In the genomic region with DNA sequence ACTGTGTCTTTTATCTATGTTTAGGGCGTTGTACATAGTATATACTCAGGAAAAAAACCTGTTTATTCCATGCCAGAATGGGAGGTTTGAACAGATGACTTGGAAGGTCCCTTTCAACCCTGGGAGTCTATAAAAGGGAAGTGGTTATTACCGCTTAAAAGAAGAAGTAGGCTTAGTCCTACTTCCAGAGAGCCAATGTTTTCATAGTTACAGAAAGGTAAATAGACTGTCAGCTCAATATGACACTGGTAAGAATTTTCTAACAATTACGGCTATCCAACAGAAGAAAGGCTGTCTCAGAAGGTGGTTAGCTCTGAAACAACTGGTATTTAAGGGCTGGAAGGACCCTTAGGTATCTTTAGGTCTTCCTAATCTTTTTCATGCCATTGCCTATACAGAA, we compare ENCODE assay signal across 8 cellular contexts. TPM values are rescaled to one million over a fixed set of nuclear protein-coding genes. Genes with fewer than 3 reads are reported as not detected.
DNase-seq lines count a peak whose midpoint lies in the region; ATAC-seq and TF ChIP-seq lines count a peak whose summit lies in the region.

No MANE protein-coding gene starts in this region.

- peak overlapping the region; percentile 26 for H3K27ac ChIP-seq in OCI-LY1 (ENCODE audit: low read depth, low read length, poor library complexity, severe bottlenecking)
- peak overlapping the region; percentile 86 for H3K27ac ChIP-seq in effector memory CD4-positive, alpha-beta T cell (ENCODE audit: insufficient read depth, low read length, poor library complexity, severe bottlenecking)
- peak overlapping the region; percentile 94 for H3K27ac ChIP-seq in neutrophil
- H3K27ac ChIP-seq in mesendoderm (ENCODE audit: low read depth, low read length) = no peak overlapping the region

- H3K9me2 ChIP-seq in OCI-LY1 (ENCODE audit: low read depth, low read length) = no peaks in the 10 kb centered on the region

- H2BK120ac ChIP-seq in mesendoderm (ENCODE audit: low read depth, low read length) = no peak overlapping the region

- peaks cover 21% of the 10 kb centered on the region for H3K79me2 ChIP-seq in OCI-LY1 (ENCODE audit: insufficient read depth, low read length)
- H3K79me2 ChIP-seq in mesendoderm (ENCODE audit: control insufficient read depth, insufficient read depth, low read length) = peaks cover 23% of the 10 kb centered on the region

- H3K4me1 ChIP-seq in OCI-LY1 (ENCODE audit: insufficient read depth, low read length, severe bottlenecking) = peaks cover 28% of the 10 kb centered on the region
- H3K4me1 ChIP-seq in effector memory CD4-positive, alpha-beta T cell (ENCODE audit: control insufficient read depth, insufficient read depth, low read length, poor library complexity, severe bottlenecking) = peaks cover 22% of the 10 kb centered on the region
- H3K4me1 ChIP-seq in neutrophil (ENCODE audit: control insufficient read depth in 1 of 2, insufficient read depth in 1 of 2, low read depth in 1 of 2, low read length in 1 of 2) = peaks cover 34 to 40% of the 10 kb centered on the region in 2 experiments
- H3K4me1 ChIP-seq in mesendoderm (ENCODE audit: control insufficient read depth, low read depth, low read length) = no peaks in the 10 kb centered on the region

- H3K27me3 ChIP-seq in OCI-LY1 (ENCODE audit: insufficient read depth, low read length) (no peaks in the 10 kb centered on the region), neutrophil (no peaks in the 10 kb centered on the region), mesendoderm (ENCODE audit: insufficient read depth, low read length, poor library complexity) (no peaks in the 10 kb centered on the region)
- H3K27me3 ChIP-seq in effector memory CD4-positive, alpha-beta T cell (replicated peaks; ENCODE audit: control insufficient read depth, insufficient read depth, low read length, poor library complexity, severe bottlenecking) = no peaks in the 10 kb centered on the region

- DNase-seq in NCI-H2029 treated with DMSO at 0.1 percent for 48 hours (lab: John Stamatoyannopoulos, UW) = peak; percentile 9
- DNase-seq in NCI-H2029 (lab: John Stamatoyannopoulos, UW) = no peak
- no peak for DNase-seq in effector memory CD4-positive, alpha-beta T cell
- no peak for DNase-seq in mesendoderm
- DNase-seq in islet precursor cell = no peak

- no peak overlapping the region for H2BK15ac ChIP-seq in mesendoderm (replicated peaks; ENCODE audit: low read depth)

- H2AK5ac ChIP-seq in mesendoderm (ENCODE audit: low read length) = no peak overlapping the region

- ATAC-seq in HG02870 (IDR thresholded peaks at IDR 0.05; ENCODE audit: unreplicated experiment) = peak; percentile 66

- no peak overlapping the region for H4K5ac ChIP-seq in mesendoderm (ENCODE audit: low read length)

- peak overlapping the region; percentile 86 for H3K4me3 ChIP-seq in OCI-LY1 (ENCODE audit: low read depth, low read length, poor library complexity, severe bottlenecking)
- H3K4me3 ChIP-seq in effector memory CD4-positive, alpha-beta T cell (ENCODE audit: insufficient read depth, low read depth, low read length, poor library complexity, severe bottlenecking) = peak overlapping the region; percentile 77
- H3K4me3 ChIP-seq in neutrophil (ENCODE audit: low read depth in 1 of 2, low read length in 1 of 2) = peak overlapping the region; percentile 69 to 77
- H3K4me3 ChIP-seq in mesendoderm (ENCODE audit: low read length) = no peak overlapping the region

- H3K9ac ChIP-seq in OCI-LY1 (ENCODE audit: low read length) (peak overlapping the region; percentile 79), mesendoderm (ENCODE audit: low read length) (no peak overlapping the region)

- H4K8ac ChIP-seq in mesendoderm (ENCODE audit: low read depth, low read length) = no peak overlapping the region

- H2AFZ ChIP-seq in OCI-LY1 (ENCODE audit: low read length) = peak overlapping the region; percentile 71

- no peak for TF ChIP-seq CTCF in OCI-LY1 (IDR thresholded peaks at IDR 0.05; ENCODE audit: low read length)
- TF ChIP-seq CTCF in neutrophil (IDR thresholded peaks at IDR 0.05) = peak; percentile 19

- no peaks in the 10 kb centered on the region for H4K20me1 ChIP-seq in OCI-LY1 (ENCODE audit: insufficient read depth, low read length)

- no peaks in the 10 kb centered on the region for H3F3A ChIP-seq in OCI-LY1 (ENCODE audit: insufficient read depth, low read length)

- H3K9me3 ChIP-seq in OCI-LY1 (ENCODE audit: low read length) = no peaks in the 10 kb centered on the region
- H3K9me3 ChIP-seq in effector memory CD4-positive, alpha-beta T cell (ENCODE audit: control insufficient read depth, low read length) = no peaks in the 10 kb centered on the region
- H3K9me3 ChIP-seq in neutrophil = no peaks in the 10 kb centered on the region

- H3K4me2 ChIP-seq in OCI-LY1 (ENCODE audit: low read length) = peak overlapping the region; percentile 86
- H3K4me2 ChIP-seq in mesendoderm (ENCODE audit: low read length) = no peak overlapping the region

- H3K4ac ChIP-seq in mesendoderm (ENCODE audit: low read depth, low read length) = no peak overlapping the region

- no peaks in the 10 kb centered on the region for H3K79me1 ChIP-seq in mesendoderm (ENCODE audit: low read length)

- no CpG with 5 or more reads among the region's 3 CpGs for WGBS in mesendoderm (ENCODE audit: extremely low coverage, insufficient coverage, low lambda C conversion rate)

- no peak overlapping the region for H3K23ac ChIP-seq in mesendoderm (ENCODE audit: low read length)

- H2BK5ac ChIP-seq in mesendoderm (ENCODE audit: low read length) = no peak overlapping the region

- peaks cover 27% of the 10 kb centered on the region for H3K36me3 ChIP-seq in OCI-LY1 (ENCODE audit: insufficient read depth, low read length)
- H3K36me3 ChIP-seq in effector memory CD4-positive, alpha-beta T cell (ENCODE audit: control insufficient read depth, insufficient read depth, low read length) = peaks cover 14% of the 10 kb centered on the region
- H3K36me3 ChIP-seq in neutrophil = peaks cover 9% of the 10 kb centered on the region
- H3K36me3 ChIP-seq in mesendoderm (ENCODE audit: control insufficient read depth, insufficient read depth, low read length) = no peaks in the 10 kb centered on the region

- H3K18ac ChIP-seq in mesendoderm (ENCODE audit: low read length) = no peak overlapping the region

- H3K56ac ChIP-seq in mesendoderm (ENCODE audit: low read length) = no peak overlapping the region

RNA-seq across cellular contexts. Expression of gene TFAM, which starts 1.1 kb away (rescaled TPM):
- 106 TPM for polyA plus RNA-seq in mesendoderm (2013, experiment 1 of 2)
- 110 TPM for polyA plus RNA-seq in mesendoderm (2013, experiment 2 of 2)

RNA-seq across cellular contexts. Expression of gene UBE2D1, which starts 49.3 kb away (rescaled TPM):
- polyA plus RNA-seq in mesendoderm (2013, experiment 1 of 2) = 37.9 TPM
- polyA plus RNA-seq in mesendoderm (2013, experiment 2 of 2) = 40.1 TPM
